Comparison of ENCODE assay signal across 17 cellular contexts in the genomic region with DNA sequence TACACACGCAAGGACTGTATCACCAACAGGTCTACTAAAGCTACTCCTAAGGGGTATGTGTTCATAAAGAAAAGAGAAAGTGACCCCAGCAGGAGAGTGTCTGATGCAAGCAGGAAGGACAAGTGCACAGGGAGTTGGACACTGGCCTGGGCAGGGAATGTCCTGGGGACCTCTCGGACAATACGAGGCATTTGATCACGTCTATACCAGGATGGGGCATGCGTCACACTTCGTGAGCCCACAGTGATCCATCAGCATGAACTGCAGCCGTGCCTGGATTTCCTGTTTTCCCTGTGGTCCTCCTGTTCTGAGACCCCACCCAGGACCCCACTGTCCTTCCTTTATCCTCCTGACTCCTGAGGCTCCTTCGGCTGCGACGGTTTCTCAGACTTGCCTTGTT.
A peak's percentile ranks its signal among the peaks of the same experiment; 100 is the strongest.
DNase-seq lines count a peak whose midpoint lies in the region; ATAC-seq, FAIRE-seq and TF ChIP-seq lines count a peak whose summit lies in the region.
"Had no signal": no experiment of that assay in that cellular context is flagged by ENCODE, and none has a peak within 500 bp of the region (broad histone marks: within the 10 kb centered on the region; RNA-seq: fewer than 3 reads in every experiment).

No MANE protein-coding gene starts in this region.

- no peak overlapping the region for H3K27ac ChIP-seq in HepG2 (ENCODE audit: extremely low read length, insufficient read depth, low read length)
- peak overlapping the region in 2 of 8 donors; percentile 55 to 84 for H3K27ac ChIP-seq in spleen
- H3K27ac ChIP-seq in trophoblast cell (ENCODE audit: low read depth, low read length): no peak overlapping the region
- H3K27ac ChIP-seq: pancreas, VCaP had no signal

- no peak overlapping the region for H3K18ac ChIP-seq in trophoblast cell (ENCODE audit: low read length)

- ATAC-seq in central memory CD8-positive, alpha-beta T cell (replicated peaks; ENCODE audit: extremely low read depth, poor library complexity, severe bottlenecking): no peak
- no peak for ATAC-seq in HepG2
- ATAC-seq in activated T-cell treated with anti-CD3 and anti-CD28 coated beads, Interleukin-2, amount 50 U/mL, for 4 hours: no peak
- ATAC-seq: HCT116, pancreas had no signal

- H3K9ac ChIP-seq in HepG2 (ENCODE audit: insufficient read depth, low read depth, low read length) (no peak overlapping the region), trophoblast cell (ENCODE audit: low read length) (no peak overlapping the region)
- H3K9ac ChIP-seq: SK-N-SH had no signal

- H3K23ac ChIP-seq in trophoblast cell (ENCODE audit: low read length): no peak overlapping the region

- CTCF ChIA-PET in HepG2 (lab: Yijun Ruan, JAX; ENCODE audit: low intra/inter-chr PET ratio, low total read pairs): no interaction called here

- no peak overlapping the region for H4K91ac ChIP-seq in trophoblast cell (ENCODE audit: low read depth, low read length)

- no peak overlapping the region for H3K4ac ChIP-seq in trophoblast cell (ENCODE audit: low read depth, low read length)

- H3K4me1 Mint-ChIP-seq in activated naive CD4-positive, alpha-beta T cell treated with anti-CD3 and anti-CD28 coated beads, Interleukin-2, amount 50 U/mL, for 24 hours: peaks cover 71% of the 10 kb centered on the region
- peaks cover 57% of the 10 kb centered on the region for H3K4me1 Mint-ChIP-seq in central memory CD8-positive, alpha-beta T cell
- peaks cover 74% of the 10 kb centered on the region for H3K4me1 Mint-ChIP-seq in activated T-cell treated with anti-CD3 and anti-CD28 coated beads, Interleukin-2, amount 50 U/mL, for 4 hours (ENCODE audit: low read depth)

- no peak overlapping the region for H3K4me3 ChIP-seq in HepG2 (replicated peaks in 1 of 3; ENCODE audit: insufficient read depth in 1 of 3, low read depth in 2 of 3, low read length in 3 of 3)
- H3K4me3 ChIP-seq in spleen: no peak overlapping the region
- no peak overlapping the region for H3K4me3 ChIP-seq in trophoblast cell (ENCODE audit: low read depth, low read length)
- H3K4me3 ChIP-seq: pancreas had no signal

- H3K36me3 Mint-ChIP-seq in activated naive CD4-positive, alpha-beta T cell treated with anti-CD3 and anti-CD28 coated beads, Interleukin-2, amount 50 U/mL, for 24 hours: peaks cover 7% of the 10 kb centered on the region
- H3K36me3 Mint-ChIP-seq in central memory CD8-positive, alpha-beta T cell (ENCODE audit: insufficient read depth): peaks cover 5% of the 10 kb centered on the region
- peaks cover 11% of the 10 kb centered on the region for H3K36me3 Mint-ChIP-seq in activated T-cell treated with anti-CD3 and anti-CD28 coated beads, Interleukin-2, amount 50 U/mL, for 4 hours (ENCODE audit: insufficient read depth)

- peak overlapping the region; percentile 86 for H3K4me3 Mint-ChIP-seq in activated naive CD4-positive, alpha-beta T cell treated with anti-CD3 and anti-CD28 coated beads, Interleukin-2, amount 50 U/mL, for 24 hours
- H3K4me3 Mint-ChIP-seq in central memory CD8-positive, alpha-beta T cell: peak overlapping the region; percentile 48
- no peak overlapping the region for H3K4me3 Mint-ChIP-seq in activated T-cell treated with anti-CD3 and anti-CD28 coated beads, Interleukin-2, amount 50 U/mL, for 4 hours
- H3K4me3 Mint-ChIP-seq: IgD-negative memory B cell; stimulated activated naive CD8-positive, alpha-beta T cell treated with anti-CD3 and anti-CD28 coated beads, Interleukin-15, Interleukin-2, amounts not matched to agents 100 ng/mL and 50 ng/mL, for 24 hours had no signal

- H4K8ac ChIP-seq in trophoblast cell (ENCODE audit: low read depth, low read length): no peak overlapping the region

- H3K14ac ChIP-seq in trophoblast cell (ENCODE audit: low read length): no peak overlapping the region

- TF ChIP-seq POLR2A in HepG2 (IDR thresholded peaks at IDR 0.05; ENCODE audit: insufficient read depth in 1 of 2, low read depth in 2 of 2, low read length in 2 of 2) (no peak), spleen (IDR thresholded peaks at IDR 0.05) (no peak)

- no peak overlapping the region for H2AK5ac ChIP-seq in trophoblast cell (ENCODE audit: low read length)

- FAIRE-seq in HepG2 (lab: Jason Lieb, UNC): no peak
- FAIRE-seq: pancreas had no signal

- H3K27me3 Mint-ChIP-seq in activated naive CD4-positive, alpha-beta T cell treated with anti-CD3 and anti-CD28 coated beads, Interleukin-2, amount 50 U/mL, for 24 hours: no peaks in the 10 kb centered on the region
- H3K27me3 Mint-ChIP-seq in central memory CD8-positive, alpha-beta T cell: no peaks in the 10 kb centered on the region
- H3K27me3 Mint-ChIP-seq in activated T-cell treated with anti-CD3 and anti-CD28 coated beads, Interleukin-2, amount 50 U/mL, for 4 hours (ENCODE audit: low read depth): no peaks in the 10 kb centered on the region

- H3K4me1 ChIP-seq in HepG2 (ENCODE audit: insufficient read depth, low read length) (peaks cover 33% of the 10 kb centered on the region), spleen (peaks cover 26 to 91% (median 67%) of the 10 kb centered on the region in 6 donors), trophoblast cell (ENCODE audit: control insufficient read depth in 1 of 2, insufficient read depth in 2 of 2, low read length in 2 of 2) (peaks cover 2 to 7% of the 10 kb centered on the region in 2 experiments)

- H3K27me3 ChIP-seq in HepG2 (ENCODE audit: control insufficient read depth in 1 of 2, insufficient read depth in 2 of 2, low read length in 2 of 2) (no peaks in the 10 kb centered on the region), spleen (replicated peaks in 1 of 7) (no peaks in the 10 kb centered on the region), trophoblast cell (ENCODE audit: insufficient read depth, low read length) (no peaks in the 10 kb centered on the region)
- H3K27me3 ChIP-seq: pancreas had no signal

- H3K9me3 ChIP-seq in HepG2 (ENCODE audit: low read length): no peaks in the 10 kb centered on the region
- no peaks in the 10 kb centered on the region for H3K9me3 ChIP-seq in spleen
- peaks cover 4% of the 10 kb centered on the region for H3K9me3 ChIP-seq in trophoblast cell (ENCODE audit: insufficient read depth, low read depth, low read length)
- H3K9me3 ChIP-seq: pancreas, SK-N-SH had no signal

- 97% methylated on average over 10 of the region's 10 CpGs for WGBS in HepG2 (ENCODE audit: low lambda C conversion rate)
- WGBS in spleen, 5 donors: 69 to 84% (median 80%) methylated on average over 10 of the region's 10 CpGs
- WGBS in trophoblast cell (ENCODE audit: extremely low coverage, insufficient coverage, insufficient read length): no CpG with 5 or more reads among the region's 10 CpGs

- H2BK120ac ChIP-seq in trophoblast cell (ENCODE audit: insufficient read depth, low read length, poor library complexity): no peak overlapping the region

- TF ChIP-seq RAD21 in HepG2 (CRISPR knock-in tag; IDR thresholded peaks at IDR 0.05): no peak

- peak overlapping the region; percentile 47 for H3K27ac Mint-ChIP-seq in activated naive CD4-positive, alpha-beta T cell treated with anti-CD3 and anti-CD28 coated beads, Interleukin-2, amount 50 U/mL, for 24 hours
- H3K27ac Mint-ChIP-seq in central memory CD8-positive, alpha-beta T cell (ENCODE audit: low read depth): peak overlapping the region; percentile 95
- H3K27ac Mint-ChIP-seq: IgD-negative memory B cell; stimulated activated naive CD8-positive, alpha-beta T cell treated with anti-CD3 and anti-CD28 coated beads, Interleukin-15, Interleukin-2, amounts not matched to agents 100 ng/mL and 50 ng/mL, for 24 hours had no signal

- no peak overlapping the region for H4K12ac ChIP-seq in trophoblast cell (ENCODE audit: low read depth, low read length)

- intact Hi-C loops in HepG2 (cut with micrococcal nuclease; ENCODE audit: unreplicated experiment): no loop called here
- intact Hi-C loops in spleen (cut with DNase I; ENCODE audit: low total_unique reads): no loop called here

- DNase-seq in activated naive CD4-positive, alpha-beta T cell (lab: John Stamatoyannopoulos, UW): no peak
- no peak for DNase-seq in central memory CD8-positive, alpha-beta T cell (ENCODE audit: low spot score in 2 of 2)
- DNase-seq in HepG2 (ENCODE audit: low spot score) (no peak), spleen (peak; percentile 54), trophoblast cell (no peak), OCI-M1 (lab: John Stamatoyannopoulos, UW) (no peak)
- no peak for DNase-seq in activated T-cell treated with anti-CD3 and anti-CD28 coated beads, Interleukin-2, amount 50 U/mL, for 4 hours
- DNase-seq: foreskin melanocyte, GF-D8, NCI-H526 treated with DMSO at 0.1 percent for 48 hours, SK-N-SH had no signal

- no peaks in the 10 kb centered on the region for H3K79me1 ChIP-seq in trophoblast cell (ENCODE audit: low read length)

- no peak overlapping the region for H2AFZ ChIP-seq in HepG2 (ENCODE audit: low read length)
- no peak overlapping the region for H2AFZ ChIP-seq in trophoblast cell (ENCODE audit: insufficient read depth, low read length, poor library complexity)

- H3K4me2 ChIP-seq in HepG2 (ENCODE audit: low read depth, low read length) (no peak overlapping the region), trophoblast cell (ENCODE audit: low read length) (no peak overlapping the region)
- H3K4me2 ChIP-seq: SK-N-SH had no signal

- H3K79me2 ChIP-seq in HepG2 (ENCODE audit: insufficient read depth, low read length) (peaks cover 39% of the 10 kb centered on the region), trophoblast cell (ENCODE audit: control insufficient read depth, insufficient read depth, low read length, poor library complexity) (no peaks in the 10 kb centered on the region)

- no peaks in the 10 kb centered on the region for H3K9me3 Mint-ChIP-seq in activated naive CD4-positive, alpha-beta T cell treated with anti-CD3 and anti-CD28 coated beads, Interleukin-2, amount 50 U/mL, for 24 hours
- H3K9me3 Mint-ChIP-seq in central memory CD8-positive, alpha-beta T cell: no peaks in the 10 kb centered on the region
- no peaks in the 10 kb centered on the region for H3K9me3 Mint-ChIP-seq in activated T-cell treated with anti-CD3 and anti-CD28 coated beads, Interleukin-2, amount 50 U/mL, for 4 hours
- H3K9me3 Mint-ChIP-seq: IgD-negative memory B cell; stimulated activated naive CD8-positive, alpha-beta T cell treated with anti-CD3 and anti-CD28 coated beads, Interleukin-15, Interleukin-2, amounts not matched to agents 100 ng/mL and 50 ng/mL, for 24 hours had no signal

- TF ChIP-seq EP300 in HepG2 (IDR thresholded peaks at IDR 0.05; ENCODE audit: low read depth in 2 of 2, low read length in 2 of 2) (no peak), HepG2 (CRISPR knock-in tag; IDR thresholded peaks at IDR 0.05; ENCODE audit: borderline replicate concordance) (no peak)

- no TSS peak for BruUV-seq in HepG2 (replicated peaks; lab: Mats Ljungman, UMichigan)

- peaks cover 55% of the 10 kb centered on the region for H4K20me1 ChIP-seq in HepG2 (ENCODE audit: insufficient read depth, low read length)

- H2BK12ac ChIP-seq in trophoblast cell (ENCODE audit: low read length): no peak overlapping the region

- no peak for TF ChIP-seq CTCF in HepG2 (CRISPR knock-in tag; IDR thresholded peaks at IDR 0.05)
- TF ChIP-seq CTCF in spleen (IDR thresholded peaks at IDR 0.05 in 8 of 11, conservative IDR thresholded peaks at IDR 0.05 in 3 of 11): no peak

- H3K36me3 ChIP-seq in HepG2 (replicated peaks in 1 of 2; ENCODE audit: control insufficient read depth in 1 of 2, insufficient read depth in 2 of 2, low read length in 2 of 2) (no peaks in the 10 kb centered on the region), spleen (peaks cover 0 to 10% (median 0%) of the 10 kb centered on the region in 6 donors), trophoblast cell (ENCODE audit: control insufficient read depth in 1 of 2, insufficient read depth in 2 of 2, low read length in 2 of 2) (no peaks in the 10 kb centered on the region)
- H3K36me3 ChIP-seq: pancreas had no signal

- H2BK5ac ChIP-seq in trophoblast cell (ENCODE audit: low read depth, low read length, poor library complexity): no peak overlapping the region

- in situ Hi-C loops in HepG2 (cut with HindIII; ENCODE audit: extremely low pct_ligation_motif_present, low pct_unique_long_range_greater_than_20kb): no loop called here

- POLR2A ChIA-PET in HepG2 (lab: Yijun Ruan, JAX): no interaction called here
